In the genomic region with DNA sequence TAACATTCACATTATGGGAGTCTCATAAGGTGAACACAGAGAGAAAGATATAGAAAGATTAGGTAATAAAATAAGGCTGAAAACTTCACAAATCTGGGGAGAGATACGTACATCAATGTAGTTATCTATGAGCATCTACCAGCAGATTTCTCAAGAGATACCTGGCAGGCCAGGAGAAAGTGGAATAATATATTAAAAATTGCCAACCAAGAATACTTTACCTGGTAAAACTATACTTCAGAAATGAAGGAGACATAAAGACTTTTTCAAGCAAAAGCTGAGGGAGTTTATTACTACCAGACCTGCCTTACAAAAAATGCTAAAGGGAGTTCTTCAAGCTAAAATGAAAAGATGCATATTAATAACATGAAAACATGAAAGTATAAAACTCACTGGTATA, we compare ENCODE assay signal across 28 cellular contexts.
"Had no signal": no experiment of that assay in that cellular context is flagged by ENCODE, and none has a peak within 500 bp of the region (broad histone marks: within the 10 kb centered on the region; RNA-seq: fewer than 3 reads in every experiment).

No MANE protein-coding gene starts in this region.

- H3K36me3 ChIP-seq: colonic mucosa, esophagus muscularis mucosa, esophagus squamous epithelium, gastrocnemius medialis, gastroesophageal sphincter, heart left ventricle, heart right ventricle had no signal

- DNase-seq: colonic mucosa; cortex of kidney; dermis blood vessel endothelial cell; dorsolateral prefrontal cortex; effector CD4-positive, alpha-beta T cell; effector CD8-positive, alpha-beta T cell; effector memory CD4-positive, alpha-beta T cell; effector memory CD8-positive, alpha-beta T cell; endodermal cell; erythroblast; esophagus squamous epithelium; foreskin fibroblast; foreskin keratinocyte; foreskin melanocyte; gastrocnemius medialis; glutamatergic neuron; head of caudate nucleus; heart left ventricle; heart right ventricle had no signal

- FAIRE-seq: colon, endothelial cell of umbilical vein, frontal cortex had no signal

- H3K27ac ChIP-seq: colonic mucosa, coronary artery, dorsolateral prefrontal cortex, epithelial cell of prostate, esophagus muscularis mucosa, esophagus squamous epithelium, foreskin keratinocyte, gastrocnemius medialis, gastroesophageal sphincter, heart left ventricle, heart right ventricle, hepatocyte had no signal

- H3K4me3 ChIP-seq: colonic mucosa, coronary artery, dorsolateral prefrontal cortex, esophagus muscularis mucosa, esophagus squamous epithelium, gastrocnemius medialis, gastroesophageal sphincter, heart left ventricle, heart right ventricle, hepatocyte had no signal

- ATAC-seq: effector memory CD8-positive, alpha-beta T cell; esophagus mucosa; foreskin keratinocyte; gastrocnemius medialis; gastroesophageal sphincter; heart left ventricle; heart right ventricle had no signal

- H3K4me1 ChIP-seq: colonic mucosa, esophagus muscularis mucosa, esophagus squamous epithelium, gastrocnemius medialis, gastroesophageal sphincter, heart left ventricle, heart right ventricle had no signal

- H3K9me3 ChIP-seq: colonic mucosa had no signal
